ENCODE assay signal across 19 cellular contexts in the genomic region with DNA sequence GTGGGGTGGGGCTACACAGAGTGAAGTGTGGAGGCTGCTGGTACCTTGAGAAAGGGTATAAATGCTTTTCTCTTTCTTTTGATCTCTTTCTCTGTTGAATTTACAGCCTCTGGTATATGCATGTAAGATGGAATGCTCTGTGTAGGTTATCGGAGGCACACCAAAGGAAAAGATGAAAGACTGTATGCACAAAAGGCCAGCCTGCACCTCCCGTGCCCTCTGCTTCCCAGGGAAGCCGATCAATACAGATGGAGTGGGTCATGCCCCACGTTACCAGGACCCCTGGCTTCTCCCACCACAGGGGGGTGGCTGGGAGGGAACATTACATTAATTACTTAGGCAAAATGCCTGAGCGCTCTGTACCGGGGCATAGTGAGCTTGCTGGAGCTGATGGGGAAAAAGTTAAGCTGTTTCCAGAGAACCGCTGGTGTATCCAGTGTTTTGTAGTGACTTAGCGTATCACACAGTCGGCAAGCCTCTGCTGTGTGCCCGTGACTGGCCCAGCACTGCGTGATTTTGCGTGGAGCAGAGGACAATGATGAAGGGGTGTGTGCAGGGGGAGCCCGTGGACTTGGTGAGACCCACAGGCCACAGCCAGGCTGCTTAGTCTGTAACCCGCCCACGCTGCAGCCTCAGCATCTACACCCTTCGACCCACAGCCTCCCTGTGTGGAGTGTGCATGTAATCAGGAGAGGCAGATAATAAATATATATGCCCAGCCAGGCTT. TPM values are rescaled to one million over a fixed set of nuclear protein-coding genes. Genes with fewer than 3 reads are reported as not detected.
A peak's percentile ranks its signal among the peaks of the same experiment; 100 is the strongest.
DNase-seq lines count a peak whose midpoint lies in the region; ATAC-seq and TF ChIP-seq lines count a peak whose summit lies in the region.
"Had no signal": no experiment of that assay in that cellular context is flagged by ENCODE, and none has a peak within 500 bp of the region (broad histone marks: within the 10 kb centered on the region; RNA-seq: fewer than 3 reads in every experiment).

No MANE protein-coding gene starts in this region.

- H3K27ac ChIP-seq in OCI-LY7 (ENCODE audit: low read depth, low read length, poor library complexity, severe bottlenecking) (no peak overlapping the region), upper lobe of right lung (no peak overlapping the region)
- H3K27ac ChIP-seq: GM23248 had no signal

- no peaks in the 10 kb centered on the region for H3K9me2 ChIP-seq in OCI-LY7 (ENCODE audit: insufficient read depth, low read length)

- H3K27me3 Mint-ChIP-seq in activated T-cell treated with anti-CD3 and anti-CD28 coated beads, Interleukin-2, amount 50 U/mL, for 24 hours: no peaks in the 10 kb centered on the region
- H3K27me3 Mint-ChIP-seq in activated T-cell treated with anti-CD3 and anti-CD28 coated beads, Interleukin-2, amount 50 U/mL, for 72 hours (ENCODE audit: low read depth): peaks cover 23% of the 10 kb centered on the region
- H3K27me3 Mint-ChIP-seq in natural killer cell treated with Interleukin-12 subunit alpha and Interleukin-12 subunit beta and Interleukin-15 and Interleukin-18, amount 100 ng/mL, for 72 hours: peaks cover 4 to 14% of the 10 kb centered on the region in 2 donors
- H3K27me3 Mint-ChIP-seq in activated CD8-positive, alpha-beta memory T cell treated with anti-CD3 and anti-CD28 coated beads, Interleukin-2, amount 10 ng/mL, durations not matched to agents 7 days and 5 days: no peaks in the 10 kb centered on the region

- H3K4me2 ChIP-seq in OCI-LY7 (ENCODE audit: low read length): peak overlapping the region; percentile 24; the same call in 1 of the 2 replicates

- H3K4me1 ChIP-seq in OCI-LY7 (ENCODE audit: insufficient read depth, low read length, poor library complexity, severe bottlenecking) (peaks cover 17% of the 10 kb centered on the region), upper lobe of right lung (no peaks in the 10 kb centered on the region)

- intact Hi-C loops in OCI-LY7 (cut with micrococcal nuclease; ENCODE audit: unreplicated experiment) (no loop called here), upper lobe of right lung (cut with DNase I) (no loop called here)

- H3K36me3 Mint-ChIP-seq in activated T-cell treated with anti-CD3 and anti-CD28 coated beads, Interleukin-2, amount 50 U/mL, for 24 hours (ENCODE audit: low read depth): no peaks in the 10 kb centered on the region
- no peaks in the 10 kb centered on the region for H3K36me3 Mint-ChIP-seq in activated T-cell treated with anti-CD3 and anti-CD28 coated beads, Interleukin-2, amount 50 U/mL, for 72 hours (ENCODE audit: insufficient read depth in 2 of 2)
- H3K36me3 Mint-ChIP-seq in natural killer cell treated with Interleukin-12 subunit alpha and Interleukin-12 subunit beta and Interleukin-15 and Interleukin-18, amount 100 ng/mL, for 72 hours: no peaks in the 10 kb centered on the region
- no peaks in the 10 kb centered on the region for H3K36me3 Mint-ChIP-seq in activated CD8-positive, alpha-beta memory T cell treated with anti-CD3 and anti-CD28 coated beads, Interleukin-2, amount 10 ng/mL, durations not matched to agents 7 days and 5 days

- POLR2A ChIA-PET in OCI-LY7 (lab: Charles Lee): no interaction called here

- no peaks in the 10 kb centered on the region for H3K36me3 ChIP-seq in OCI-LY7 (ENCODE audit: insufficient read depth, low read length)
- no peaks in the 10 kb centered on the region for H3K36me3 ChIP-seq in upper lobe of right lung

- H3K9me3 Mint-ChIP-seq in activated T-cell treated with anti-CD3 and anti-CD28 coated beads, Interleukin-2, amount 50 U/mL, for 24 hours: no peaks in the 10 kb centered on the region
- H3K9me3 Mint-ChIP-seq in activated T-cell treated with anti-CD3 and anti-CD28 coated beads, Interleukin-2, amount 50 U/mL, for 72 hours: peaks cover 0 to 2% of the 10 kb centered on the region in 2 donors
- no peaks in the 10 kb centered on the region for H3K9me3 Mint-ChIP-seq in natural killer cell treated with Interleukin-12 subunit alpha and Interleukin-12 subunit beta and Interleukin-15 and Interleukin-18, amount 100 ng/mL, for 72 hours
- no peaks in the 10 kb centered on the region for H3K9me3 Mint-ChIP-seq in activated CD8-positive, alpha-beta memory T cell treated with anti-CD3 and anti-CD28 coated beads, Interleukin-2, amount 10 ng/mL, durations not matched to agents 7 days and 5 days (ENCODE audit: low read depth)

- BruUV-seq in OCI-LY7 (replicated peaks; lab: Mats Ljungman, UMichigan): no TSS peak

- no peaks in the 10 kb centered on the region for H3K27me3 ChIP-seq in upper lobe of right lung

- no peak for TF ChIP-seq CTCF in OCI-LY7 (conservative IDR thresholded peaks at IDR 0.05; ENCODE audit: low read length)
- TF ChIP-seq CTCF in upper lobe of right lung (IDR thresholded peaks at IDR 0.05): no peak

- H2AFZ ChIP-seq in OCI-LY7 (ENCODE audit: low read length): no peak overlapping the region
- H2AFZ ChIP-seq: GM23248 had no signal

- H3K4me3 ChIP-seq in OCI-LY7 (ENCODE audit: low read depth, low read length, poor library complexity, severe bottlenecking) (no peak overlapping the region), upper lobe of right lung (no peak overlapping the region)
- H3K4me3 ChIP-seq: GM23248 had no signal

- H3K27ac Mint-ChIP-seq in activated T-cell treated with anti-CD3 and anti-CD28 coated beads, Interleukin-2, amount 50 U/mL, for 24 hours: no peak overlapping the region
- no peak overlapping the region for H3K27ac Mint-ChIP-seq in activated T-cell treated with anti-CD3 and anti-CD28 coated beads, Interleukin-2, amount 50 U/mL, for 72 hours
- no peak overlapping the region for H3K27ac Mint-ChIP-seq in natural killer cell treated with Interleukin-12 subunit alpha and Interleukin-12 subunit beta and Interleukin-15 and Interleukin-18, amount 100 ng/mL, for 72 hours
- H3K27ac Mint-ChIP-seq in activated CD8-positive, alpha-beta memory T cell treated with anti-CD3 and anti-CD28 coated beads, Interleukin-2, amount 10 ng/mL, durations not matched to agents 7 days and 5 days: no peak overlapping the region

- ATAC-seq in activated T-cell treated with anti-CD3 and anti-CD28 coated beads, Interleukin-2, amount 50 U/mL, for 72 hours (replicated peaks in 1 of 2): no peak
- ATAC-seq in natural killer cell treated with Interleukin-12 subunit alpha and Interleukin-12 subunit beta and Interleukin-15 and Interleukin-18, amount 100 ng/mL, for 72 hours: peak; percentile 33 to 41
- peak; percentile 8 for ATAC-seq in upper lobe of right lung
- no peak for ATAC-seq in activated CD8-positive, alpha-beta memory T cell treated with anti-CD3 and anti-CD28 coated beads, Interleukin-2, amount 10 ng/mL, durations not matched to agents 7 days and 5 days

- no peaks in the 10 kb centered on the region for H3K4me1 Mint-ChIP-seq in activated T-cell treated with anti-CD3 and anti-CD28 coated beads, Interleukin-2, amount 50 U/mL, for 24 hours (ENCODE audit: low read depth)
- H3K4me1 Mint-ChIP-seq in activated T-cell treated with anti-CD3 and anti-CD28 coated beads, Interleukin-2, amount 50 U/mL, for 72 hours (ENCODE audit: low read depth): no peaks in the 10 kb centered on the region
- no peaks in the 10 kb centered on the region for H3K4me1 Mint-ChIP-seq in natural killer cell treated with Interleukin-12 subunit alpha and Interleukin-12 subunit beta and Interleukin-15 and Interleukin-18, amount 100 ng/mL, for 72 hours (ENCODE audit: low read depth in 2 of 2)
- no peaks in the 10 kb centered on the region for H3K4me1 Mint-ChIP-seq in activated CD8-positive, alpha-beta memory T cell treated with anti-CD3 and anti-CD28 coated beads, Interleukin-2, amount 10 ng/mL, durations not matched to agents 7 days and 5 days

- H4K20me1 ChIP-seq in OCI-LY7 (ENCODE audit: insufficient read depth, low read length): no peaks in the 10 kb centered on the region

- no peaks in the 10 kb centered on the region for H3K79me2 ChIP-seq in OCI-LY7 (ENCODE audit: insufficient read depth, low read depth, low read length)

- H3K9me3 ChIP-seq in OCI-LY7 (ENCODE audit: low read length) (no peaks in the 10 kb centered on the region), upper lobe of right lung (no peaks in the 10 kb centered on the region)

- peak; percentile 8 for DNase-seq in activated T-cell treated with anti-CD3 and anti-CD28 coated beads, Interleukin-2, amount 50 U/mL, for 24 hours
- no peak for DNase-seq in activated T-cell treated with anti-CD3 and anti-CD28 coated beads, Interleukin-2, amount 50 U/mL, for 72 hours
- no peak for DNase-seq in OCI-LY7 (ENCODE audit: low spot score)
- DNase-seq in natural killer cell treated with Interleukin-12 subunit alpha and Interleukin-12 subunit beta and Interleukin-15 and Interleukin-18, amount 100 ng/mL, for 72 hours (ENCODE audit: low spot score): no peak
- peak; percentile 53 for DNase-seq in upper lobe of right lung
- DNase-seq in T1000 (lab: John Stamatoyannopoulos, UW): no peak
- no peak for DNase-seq in activated CD8-positive, alpha-beta memory T cell treated with anti-CD3 and anti-CD28 coated beads, Interleukin-2, amount 10 ng/mL, durations not matched to agents 7 days and 5 days
- no peak for DNase-seq in retina
- DNase-seq: C1 segment of cervical spinal cord; DMS 273 treated with DMSO at 0.1 percent for 48 hours; GDM1; GM23248; KG1; NCI-H1417 treated with DMSO at 0.1 percent for 48 hours; NCI-H2029 treated with DMSO at 0.1 percent for 48 hours; NCI-H2171 treated with DMSO at 0.1 percent for 48 hours; NCI-H446 treated with DMSO at 0.1 percent for 48 hours; NK-92 treated with Interleukin-12 subunit alpha and Interleukin-12 subunit beta, amount 100 ng/mL, for 24 hours; RPMI8226 had no signal

- CTCF ChIA-PET in OCI-LY7 (lab: Charles Lee; ENCODE audit: unreplicated experiment): no interaction called here
- CTCF ChIA-PET in activated CD8-positive, alpha-beta memory T cell treated with anti-CD3 and anti-CD28 coated beads, Interleukin-2, amount 10 ng/mL, durations not matched to agents 7 days and 5 days (lab: Charles Lee): interaction anchor here (1.5 kb wide), 1 partner anchor 14 kb away, joined by 4 read pairs; no protein-coding TSS in a partner anchor

- no peak overlapping the region for H3K4me3 Mint-ChIP-seq in activated T-cell treated with anti-CD3 and anti-CD28 coated beads, Interleukin-2, amount 50 U/mL, for 24 hours
- no peak overlapping the region for H3K4me3 Mint-ChIP-seq in activated T-cell treated with anti-CD3 and anti-CD28 coated beads, Interleukin-2, amount 50 U/mL, for 72 hours
- no peak overlapping the region for H3K4me3 Mint-ChIP-seq in natural killer cell treated with Interleukin-12 subunit alpha and Interleukin-12 subunit beta and Interleukin-15 and Interleukin-18, amount 100 ng/mL, for 72 hours
- H3K4me3 Mint-ChIP-seq in activated CD8-positive, alpha-beta memory T cell treated with anti-CD3 and anti-CD28 coated beads, Interleukin-2, amount 10 ng/mL, durations not matched to agents 7 days and 5 days: no peak overlapping the region

RNA-seq across cellular contexts. Expression of a gene that starts 8.0 kb away (rescaled TPM):
- total RNA-seq in activated T-cell treated with anti-CD3 and anti-CD28 coated beads, Interleukin-2, amount 50 U/mL, for 72 hours: not detected
- total RNA-seq in OCI-LY7 (2014; rRNA removed; shearing (Covaris generic)): not detected in 2 replicates
- total RNA-seq in OCI-LY7 (2022) (not detected in 2 replicates), upper lobe of right lung (not detected)
- total RNA-seq in natural killer cell treated with Interleukin-12 subunit alpha and Interleukin-12 subunit beta and Interleukin-15 and Interleukin-18, amount 100 ng/mL, for 72 hours: not detected
- not detected for total RNA-seq in activated CD8-positive, alpha-beta memory T cell treated with anti-CD3 and anti-CD28 coated beads, Interleukin-2, amount 10 ng/mL, durations not matched to agents 7 days and 5 days
- total RNA-seq: GM23248 had no signal

RNA-seq across cellular contexts. Expression of a gene that starts 37.3 kb away (rescaled TPM):
- total RNA-seq in activated T-cell treated with anti-CD3 and anti-CD28 coated beads, Interleukin-2, amount 50 U/mL, for 72 hours: not detected
- total RNA-seq in OCI-LY7 (2014; rRNA removed; shearing (Covaris generic)): not detected in 2 replicates
- total RNA-seq in OCI-LY7 (2022): not detected in 2 replicates
- total RNA-seq in natural killer cell treated with Interleukin-12 subunit alpha and Interleukin-12 subunit beta and Interleukin-15 and Interleukin-18, amount 100 ng/mL, for 72 hours: not detected
- total RNA-seq in upper lobe of right lung: not detected
- not detected for total RNA-seq in activated CD8-positive, alpha-beta memory T cell treated with anti-CD3 and anti-CD28 coated beads, Interleukin-2, amount 10 ng/mL, durations not matched to agents 7 days and 5 days
- total RNA-seq: GM23248 had no signal

Comparison
In these comparisons a context has a peak if more than half of its experiments do, and no peak if none do; other contexts are left out.
1. DNase-seq: peak in activated T-cell treated with anti-CD3 and anti-CD28 coated beads, Interleukin-2, amount 50 U/mL, for 24 hours (single experiment) and upper lobe of right lung (single experiment); none in activated T-cell treated with anti-CD3 and anti-CD28 coated beads, Interleukin-2, amount 50 U/mL, for 72 hours (0 of 2), OCI-LY7 (single experiment), natural killer cell treated with Interleukin-12 subunit alpha and Interleukin-12 subunit beta and Interleukin-15 and Interleukin-18, amount 100 ng/mL, for 72 hours (single experiment), T1000 (single experiment), activated CD8-positive, alpha-beta memory T cell treated with anti-CD3 and anti-CD28 coated beads, Interleukin-2, amount 10 ng/mL, durations not matched to agents 7 days and 5 days (single experiment) and retina (single experiment).
2. ATAC-seq: peak in natural killer cell treated with Interleukin-12 subunit alpha and Interleukin-12 subunit beta and Interleukin-15 and Interleukin-18, amount 100 ng/mL, for 72 hours (2 of 2) and upper lobe of right lung (single experiment); none in activated T-cell treated with anti-CD3 and anti-CD28 coated beads, Interleukin-2, amount 50 U/mL, for 72 hours (0 of 2) and activated CD8-positive, alpha-beta memory T cell treated with anti-CD3 and anti-CD28 coated beads, Interleukin-2, amount 10 ng/mL, durations not matched to agents 7 days and 5 days (single experiment).